2 cellular contexts compared by ENCODE assay signal in the genomic region with DNA sequence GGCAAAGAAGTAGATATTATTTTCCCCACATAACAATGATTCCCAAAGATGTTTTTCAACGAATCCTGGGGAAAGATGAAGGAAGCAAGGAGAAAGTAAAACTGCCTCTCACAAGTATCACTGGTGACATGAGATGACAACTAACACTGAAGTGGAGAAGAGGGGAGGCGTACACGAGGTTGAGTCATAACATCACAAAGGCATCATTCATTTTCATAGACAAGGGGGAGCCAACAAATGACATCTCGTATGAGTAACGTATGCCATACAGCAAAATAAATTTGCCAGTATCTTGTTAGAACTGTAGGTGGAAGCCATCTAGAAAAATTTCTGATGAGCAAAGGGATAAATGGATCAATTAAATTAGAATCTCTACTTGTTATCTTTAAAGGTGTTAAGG.
TF ChIP-seq lines count a peak whose summit lies in the region.

No MANE protein-coding gene starts in this region.

TF ChIP-seq in IMR-90, 13 proteins besides CTCF, POLR2A, EP300 and RAD21:
- TF ChIP-seq RFX5 (IDR thresholded peaks at IDR 0.05; ENCODE audit: low read depth, low read length) (no peak), FOS (IDR thresholded peaks at IDR 0.05; ENCODE audit: low read depth, low read length) (no peak), CEBPB (IDR thresholded peaks at IDR 0.05; ENCODE audit: low read depth, low read length) (no peak), SMC3 (IDR thresholded peaks at IDR 0.05; ENCODE audit: low read depth, low read length) (no peak), BHLHE40 (IDR thresholded peaks at IDR 0.05; ENCODE audit: low read depth, low read length) (no peak), CHD1 (IDR thresholded peaks at IDR 0.05; ENCODE audit: low read depth, low read length) (no peak), RCOR1 (IDR thresholded peaks at IDR 0.05; ENCODE audit: insufficient replicate concordance, low read length) (no peak), MXI1 (IDR thresholded peaks at IDR 0.05; ENCODE audit: borderline replicate concordance, low read depth, low read length) (no peak)

TF ChIP-seq in endothelial cell of umbilical vein, 7 proteins besides CTCF, POLR2A, EP300 and RAD21:
- TF ChIP-seq JUN (IDR thresholded peaks at IDR 0.05; ENCODE audit: borderline replicate concordance, insufficient read depth, insufficient read length, low read depth) = no peak
- no peak for TF ChIP-seq POLR2AphosphoS5 (IDR thresholded peaks at IDR 0.05; ENCODE audit: insufficient read depth, low read depth, low read length)
- TF ChIP-seq FOS (IDR thresholded peaks at IDR 0.05; ENCODE audit: borderline replicate concordance, insufficient read depth, low read length) = no peak
- TF ChIP-seq GATA2 (IDR thresholded peaks at IDR 0.05; ENCODE audit: insufficient read depth, insufficient read length, low read depth, low read length) = no peak
- TF ChIP-seq, protein P1, sequence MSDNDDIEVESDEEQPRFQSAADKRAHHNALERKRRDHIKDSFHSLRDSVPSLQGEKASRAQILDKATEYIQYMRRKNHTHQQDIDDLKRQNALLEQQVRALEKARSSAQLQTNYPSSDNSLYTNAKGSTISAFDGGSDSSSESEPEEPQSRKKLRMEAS (IDR thresholded peaks at IDR 0.05; ENCODE audit: insufficient read depth, insufficient read length) = no peak
TF ChIP-seq in endothelial cell of umbilical vein: peak in this region for 0.
